26 cellular contexts compared by ENCODE assay signal in the genomic region with DNA sequence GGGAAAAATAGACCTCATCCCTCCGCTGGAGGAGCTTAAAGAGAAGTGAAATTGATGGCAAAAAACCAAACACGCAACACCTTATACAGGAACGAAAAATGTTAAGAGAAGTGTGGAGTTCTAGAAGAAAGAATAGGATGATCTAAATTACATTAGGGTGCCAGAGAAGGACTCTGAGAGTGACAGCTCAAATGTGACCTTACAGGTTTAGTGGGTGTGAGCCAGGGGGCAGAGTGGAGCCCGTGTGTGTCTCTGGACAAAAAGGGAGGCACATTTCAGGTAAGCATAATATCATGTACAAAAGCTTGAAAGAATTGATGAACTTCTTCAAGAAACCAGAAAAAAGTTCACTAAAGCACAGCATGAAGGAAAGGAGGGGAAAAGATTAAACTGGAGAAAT. TPM values are rescaled to one million over a fixed set of nuclear protein-coding genes. Genes with fewer than 3 reads are reported as not detected.
A peak's percentile ranks its signal among the peaks of the same experiment; 100 is the strongest.
DNase-seq lines count a peak whose midpoint lies in the region; ATAC-seq, FAIRE-seq and TF ChIP-seq lines count a peak whose summit lies in the region.
"Had no signal": no experiment of that assay in that cellular context is flagged by ENCODE, and none has a peak within 500 bp of the region (broad histone marks: within the 10 kb centered on the region; RNA-seq: fewer than 3 reads in every experiment).

No MANE protein-coding gene starts in this region.

- H3K4me3 Mint-ChIP-seq in natural killer cell = peak overlapping the region; percentile 2
- no peak overlapping the region for H3K4me3 Mint-ChIP-seq in natural killer cell treated with Interleukin-12 subunit alpha and Interleukin-12 subunit beta and Interleukin-15 and Interleukin-18, amount 100 ng/mL, for 72 hours

- H3K4me1 ChIP-seq in OCI-LY1 (ENCODE audit: insufficient read depth, low read length, severe bottlenecking) = no peaks in the 10 kb centered on the region
- peaks cover 6% of the 10 kb centered on the region for H3K4me1 ChIP-seq in GM12878 (ENCODE audit: control insufficient read depth, insufficient read depth, low read length)
- H3K4me1 ChIP-seq in tibial artery = no peaks in the 10 kb centered on the region
- H3K4me1 ChIP-seq: BLaER1, esophagus muscularis mucosa, gastrocnemius medialis, sigmoid colon, testis had no signal

- peaks cover 0 to 5% of the 10 kb centered on the region in 2 donors for H3K4me1 Mint-ChIP-seq in natural killer cell
- peaks cover 9 to 13% of the 10 kb centered on the region in 2 donors for H3K4me1 Mint-ChIP-seq in natural killer cell treated with Interleukin-12 subunit alpha and Interleukin-12 subunit beta and Interleukin-15 and Interleukin-18, amount 100 ng/mL, for 72 hours (ENCODE audit: low read depth in 2 of 2)

- TF ChIP-seq CTCF in natural killer cell (IDR thresholded peaks at IDR 0.05) (no peak), OCI-LY1 (IDR thresholded peaks at IDR 0.05; ENCODE audit: low read length) (peak; percentile 23; the same call in 1 of the 2 replicates), GM12878 (IDR thresholded peaks at IDR 0.05 in 2 of 3, conservative IDR thresholded peaks at IDR 0.05 in 1 of 3; ENCODE audit: control insufficient read depth in 2 of 3, extremely low read depth in 1 of 3, insufficient read depth in 1 of 3, low read depth in 3 of 3, low read length in 3 of 3) (peak; percentile 23 to 47 (median 25); a peak in 3 of 6 replicates), tibial artery (IDR thresholded peaks at IDR 0.05) (no peak)

- in situ Hi-C loops in GM12878 (cut with MboI) = no loop called here

- H3K79me2 ChIP-seq in OCI-LY1 (ENCODE audit: insufficient read depth, low read length) (no peaks in the 10 kb centered on the region), GM12878 (ENCODE audit: control insufficient read depth, insufficient read depth, low read length) (no peaks in the 10 kb centered on the region)

- intact Hi-C loops in natural killer cell (cut with micrococcal nuclease) (no loop called here), GM12878 (cut with micrococcal nuclease; ENCODE audit: unreplicated experiment) (no loop called here), tibial artery (cut with DNase I; ENCODE audit: low total_unique reads) (no loop called here), posterior cingulate gyrus (cut with DNase I) (no loop called here)

- POLR2A ChIA-PET in GM12878 (lab: Charles Lee) = interaction anchor here (0.8 to 6.4 kb wide), 9 partner anchors 10 to 162 kb away, joined by 3 to 64 read pairs (median 4); no protein-coding TSS in a partner anchor

- peak in 1 of 3 donors; percentile 48 for ATAC-seq in natural killer cell
- ATAC-seq in natural killer cell treated with Interleukin-12 subunit alpha and Interleukin-12 subunit beta and Interleukin-15 and Interleukin-18, amount 100 ng/mL, for 72 hours = no peak
- ATAC-seq in GM12878 = peak; percentile 64
- ATAC-seq: gastrocnemius medialis, Right ventricle myocardium inferior had no signal

- no peak for TF ChIP-seq EP300 in GM12878 (IDR thresholded peaks at IDR 0.05; ENCODE audit: borderline replicate concordance in 1 of 2, control insufficient read depth in 1 of 2, low read depth in 2 of 2, low read length in 2 of 2)

- no peak overlapping the region for H3K27ac ChIP-seq in OCI-LY1 (ENCODE audit: low read depth, low read length, poor library complexity, severe bottlenecking)
- H3K27ac ChIP-seq in GM12878 (ENCODE audit: control insufficient read depth, insufficient read depth) = no peak overlapping the region
- H3K27ac ChIP-seq in tibial artery = no peak overlapping the region
- H3K27ac ChIP-seq: BLaER1, esophagus muscularis mucosa, gastrocnemius medialis, sigmoid colon, testis had no signal

- no peaks in the 10 kb centered on the region for H3K36me3 ChIP-seq in OCI-LY1 (ENCODE audit: insufficient read depth, low read length)
- no peaks in the 10 kb centered on the region for H3K36me3 ChIP-seq in GM12878 (ENCODE audit: control insufficient read depth in 2 of 2, insufficient read depth in 2 of 2, low read length in 1 of 2)
- H3K36me3 ChIP-seq in tibial artery = no peaks in the 10 kb centered on the region
- H3K36me3 ChIP-seq: BLaER1, esophagus muscularis mucosa, gastrocnemius medialis, sigmoid colon had no signal

- SMC1A ChIA-PET in GM12878 (lab: Charles Lee; ENCODE audit: uncharacterized antibody, unreplicated experiment) = interaction anchor here (0.6 to 4.6 kb wide), 11 partner anchors 12 to 241 kb away, joined by 3 to 27 read pairs (median 5); a partner anchor contains a TSS

- H2AFZ ChIP-seq in OCI-LY1 (ENCODE audit: low read length) (no peak overlapping the region), GM12878 (ENCODE audit: control insufficient read depth, low read depth, low read length) (no peak overlapping the region)

- FAIRE-seq in GM12878 (lab: Jason Lieb, UNC) = peak; percentile 7
- FAIRE-seq: astrocyte, D721Med, GM12891 had no signal

- H3K9me2 ChIP-seq in OCI-LY1 (ENCODE audit: low read depth, low read length) = no peaks in the 10 kb centered on the region

- no peaks in the 10 kb centered on the region for H3F3A ChIP-seq in OCI-LY1 (ENCODE audit: insufficient read depth, low read length)

- no peaks in the 10 kb centered on the region for H4K20me1 ChIP-seq in OCI-LY1 (ENCODE audit: insufficient read depth, low read length)
- H4K20me1 ChIP-seq in GM12878 (ENCODE audit: control insufficient read depth, insufficient read depth) = no peaks in the 10 kb centered on the region
- H4K20me1 ChIP-seq: BLaER1 had no signal

- no peaks in the 10 kb centered on the region for H3K9me3 ChIP-seq in OCI-LY1 (ENCODE audit: low read length)
- no peaks in the 10 kb centered on the region; the same call in 1 of the 3 replicates for H3K9me3 ChIP-seq in GM12878 (replicated peaks; ENCODE audit: control insufficient read depth, insufficient read depth, low read length)
- H3K9me3 ChIP-seq in tibial artery = no peaks in the 10 kb centered on the region
- H3K9me3 ChIP-seq: esophagus muscularis mucosa, gastrocnemius medialis, sigmoid colon, testis had no signal

- RAD21 ChIA-PET in GM12878 (lab: Charles Lee; ENCODE audit: unreplicated experiment) = interaction anchor here (0.8 to 3.8 kb wide), 13 partner anchors 14 to 393 kb away, joined by 3 to 23 read pairs (median 5); a partner anchor contains a TSS

- no peaks in the 10 kb centered on the region for H3K36me3 Mint-ChIP-seq in natural killer cell
- peaks cover 10% of the 10 kb centered on the region for H3K36me3 Mint-ChIP-seq in natural killer cell treated with Interleukin-12 subunit alpha and Interleukin-12 subunit beta and Interleukin-15 and Interleukin-18, amount 100 ng/mL, for 72 hours

- CTCF ChIA-PET in GM12878 (lab: Yijun Ruan, JAX) = interaction anchor here (0.6 to 5.5 kb wide), 18 partner anchors 10 to 325 kb away, joined by 3 to 47 read pairs (median 4); no protein-coding TSS in a partner anchor

- H3K27me3 ChIP-seq in OCI-LY1 (ENCODE audit: insufficient read depth, low read length) = no peaks in the 10 kb centered on the region
- H3K27me3 ChIP-seq in GM12878 (replicated peaks in 1 of 2; ENCODE audit: control insufficient read depth in 2 of 2, insufficient read depth in 2 of 2, low read length in 1 of 2) = no peaks in the 10 kb centered on the region
- H3K27me3 ChIP-seq in tibial artery = peaks cover 0 to 11% of the 10 kb centered on the region in 2 donors
- H3K27me3 ChIP-seq: testis had no signal

- H3K9ac ChIP-seq in OCI-LY1 (ENCODE audit: low read length) (no peak overlapping the region), GM12878 (ENCODE audit: control insufficient read depth, insufficient read depth, low read length) (no peak overlapping the region)
- H3K9ac ChIP-seq: BLaER1 had no signal

- TF ChIP-seq RAD21 in GM12878 (IDR thresholded peaks at IDR 0.05; ENCODE audit: insufficient read depth, low read depth, low read length) = no peak

- peaks cover 39 to 56% of the 10 kb centered on the region in 2 donors for H3K27me3 Mint-ChIP-seq in natural killer cell (ENCODE audit: low read depth in 2 of 2)
- peaks cover 46 to 72% of the 10 kb centered on the region in 2 donors for H3K27me3 Mint-ChIP-seq in natural killer cell treated with Interleukin-12 subunit alpha and Interleukin-12 subunit beta and Interleukin-15 and Interleukin-18, amount 100 ng/mL, for 72 hours

- no peaks in the 10 kb centered on the region for H3K9me3 Mint-ChIP-seq in natural killer cell
- H3K9me3 Mint-ChIP-seq in natural killer cell treated with Interleukin-12 subunit alpha and Interleukin-12 subunit beta and Interleukin-15 and Interleukin-18, amount 100 ng/mL, for 72 hours = no peaks in the 10 kb centered on the region

- WGBS in GM12878 (ENCODE audit: insufficient coverage, insufficient replicate concordance, low lambda C conversion rate, missing lambda C conversion rate) = 0% methylated on average over 4 of the region's 4 CpGs

- no peak overlapping the region for H3K4me3 ChIP-seq in OCI-LY1 (ENCODE audit: low read depth, low read length, poor library complexity, severe bottlenecking)
- peak overlapping the region; percentile 21; the same call in 1 of the 2 replicates for H3K4me3 ChIP-seq in GM12878
- no peak overlapping the region for H3K4me3 ChIP-seq in tibial artery

- no peak for TF ChIP-seq POLR2A in GM12878 (IDR thresholded peaks at IDR 0.05; ENCODE audit: low read depth, low read length)

- BruUV-seq in GM12878 (replicated peaks; lab: Mats Ljungman, UMichigan) = no TSS peak

- no peak for DNase-seq in natural killer cell
- no peak for DNase-seq in natural killer cell treated with Interleukin-12 subunit alpha and Interleukin-12 subunit beta and Interleukin-15 and Interleukin-18, amount 100 ng/mL, for 72 hours (ENCODE audit: low spot score)
- DNase-seq in GM12878 (ENCODE audit: low read depth, low spot score) = no peak
- no peak for DNase-seq in tibial artery
- no peak for DNase-seq in posterior cingulate gyrus
- no peak for DNase-seq in activated CD4-positive, alpha-beta T cell treated with anti-CD3 and anti-CD28 coated beads, Interleukin-2, amount 50 U/mL, for 48 hours
- DNase-seq in SHP77 treated with DMSO at 0.1 percent for 48 hours (lab: John Stamatoyannopoulos, UW) = no peak
- DNase-seq: activated naive CD4-positive, alpha-beta T cell; activated T-cell treated with anti-CD3 and anti-CD28 coated beads for 4 hours; cerebellar nuclear complex; effector memory CD4-positive, alpha-beta T cell; gastrocnemius medialis; NCI-H2107; NCI-H524 treated with DMSO at 0.1 percent for 48 hours; sigmoid colon had no signal

- H3K27ac Mint-ChIP-seq in natural killer cell = no peak overlapping the region
- no peak overlapping the region for H3K27ac Mint-ChIP-seq in natural killer cell treated with Interleukin-12 subunit alpha and Interleukin-12 subunit beta and Interleukin-15 and Interleukin-18, amount 100 ng/mL, for 72 hours

- H3K4me2 ChIP-seq in OCI-LY1 (ENCODE audit: low read length) (no peak overlapping the region), GM12878 (ENCODE audit: control insufficient read depth, insufficient read depth) (0 out of 2 replicates have a peak overlapping the region, but pooled peaks have one; percentile 11)

RNA-seq across cellular contexts. Expression of a gene that starts 20.8 kb away (rescaled TPM):
- total RNA-seq in natural killer cell = 100 to 1,000 TPM in 2 of 3 donors, 10 to 100 TPM in 1; 49.9 to 160 (median 123) TPM
- 100 to 1,000 TPM in 1 of 2 donors, 10 to 100 TPM in 1; 28.4 to 184 TPM for total RNA-seq in natural killer cell treated with Interleukin-12 subunit alpha and Interleukin-12 subunit beta and Interleukin-15 and Interleukin-18, amount 100 ng/mL, for 72 hours
- total RNA-seq in GM12878 (2013; cell fraction: nucleolus; rRNA removed) = 1,287 and 1,330 TPM in 2 replicates
- 2,559 and 2,863 TPM in 2 replicates for total RNA-seq in GM12878 (2014; rRNA removed)
- 2,824 and 2,869 TPM in 2 replicates for total RNA-seq in GM12878 (2014; rRNA removed; fragmentation: Illumina TruSeq; extraction: Trizol)
- 2,040 and 2,127 TPM in 2 replicates for total RNA-seq in GM12878 (2021)
- polyA plus RNA-seq in GM12878 (2011; ENCODE audit: low read depth) = 4,381 TPM
- 6,832 and 7,093 TPM in 2 replicates for polyA plus RNA-seq in GM12878 (2011; rRNA removed)
- polyA plus RNA-seq in GM12878 (2011; cell fraction: cytosol; rRNA removed) = 4,390 and 4,721 TPM in 2 replicates
- 1,234 and 2,181 TPM in 2 replicates for polyA plus RNA-seq in GM12878 (2011; cell fraction: nucleus; rRNA removed)
- polyA plus RNA-seq in GM12878 (2012) = 3,681 and 3,742 TPM in 2 replicates
- polyA plus RNA-seq in GM12878 (2014; fragmentation: Illumina TruSeq; extraction: Trizol) = 3,849 and 4,829 TPM in 2 replicates
- 1,000 to 10,000 TPM; 4,131 to 6,024 TPM for polyA plus RNA-seq in GM12878 (2014; fragmentation: Nextera tagmentation; extraction: Ambion mirVana)
- 2,742 and 2,894 TPM in 2 replicates for polyA plus RNA-seq in GM12878 (2014; rRNA removed)
- polyA plus RNA-seq in GM12878 (2016; fragmentation: Nextera tagmentation; extraction: Ambion mirVana) = 1,000 to 10,000 TPM; 2,299 to 2,366 TPM
- polyA minus RNA-seq in GM12878 (2011; rRNA and poly(A)+ RNA removed) = 2,520 and 2,732 TPM in 2 replicates
- 587 and 631 TPM in 2 replicates for polyA minus RNA-seq in GM12878 (2011; cell fraction: cytosol; rRNA and poly(A)+ RNA removed)
- polyA minus RNA-seq in GM12878 (2011; cell fraction: nucleus; rRNA and poly(A)+ RNA removed) = 263 and 275 TPM in 2 replicates
- total RNA-seq: A673, astrocyte, lung microvascular endothelial cell had no signal

RNA-seq across cellular contexts. Expression of a gene that starts 53.5 kb away (rescaled TPM):
- total RNA-seq in natural killer cell = not detected
- not detected for total RNA-seq in natural killer cell treated with Interleukin-12 subunit alpha and Interleukin-12 subunit beta and Interleukin-15 and Interleukin-18, amount 100 ng/mL, for 72 hours
- total RNA-seq in GM12878 (2013; cell fraction: nucleolus; rRNA removed) = not detected in 2 replicates
- total RNA-seq in GM12878 (2014; rRNA removed) = 0.11 TPM in 1 of 2 replicates, not detected in the other
- total RNA-seq in GM12878 (2014; rRNA removed; fragmentation: Illumina TruSeq; extraction: Trizol) = not detected in 2 replicates
- 0.26 TPM in 1 of 2 replicates, not detected in the other for total RNA-seq in GM12878 (2021)
- polyA plus RNA-seq in GM12878 (2011; ENCODE audit: low read depth) = not detected
- polyA plus RNA-seq in GM12878 (2011; rRNA removed) = 0.20 TPM in 1 of 2 replicates, not detected in the other
- 0.15 TPM in 1 of 2 replicates, not detected in the other for polyA plus RNA-seq in GM12878 (2011; cell fraction: cytosol; rRNA removed)
- polyA plus RNA-seq in GM12878 (2011; cell fraction: nucleus; rRNA removed) = 0.76 and 0.82 TPM in 2 replicates
- not detected in 2 replicates for polyA plus RNA-seq in GM12878 (2012)
- polyA plus RNA-seq in GM12878 (2014; fragmentation: Illumina TruSeq; extraction: Trizol) = not detected in 2 replicates
- under 1 TPM in 1 of 2 experiments, not detected in 1; 0.29 TPM for polyA plus RNA-seq in GM12878 (2014; fragmentation: Nextera tagmentation; extraction: Ambion mirVana)
- 0.26 TPM in 1 of 2 replicates, not detected in the other for polyA plus RNA-seq in GM12878 (2014; rRNA removed)
- not detected for polyA plus RNA-seq in GM12878 (2016; fragmentation: Nextera tagmentation; extraction: Ambion mirVana)
- polyA minus RNA-seq in GM12878 (2011; rRNA and poly(A)+ RNA removed) = 0.59 TPM in 1 of 2 replicates, not detected in the other
- polyA minus RNA-seq in GM12878 (2011; cell fraction: cytosol; rRNA and poly(A)+ RNA removed) = not detected in 2 replicates
- polyA minus RNA-seq in GM12878 (2011; cell fraction: nucleus; rRNA and poly(A)+ RNA removed) = not detected in 2 replicates
- total RNA-seq: A673, astrocyte, esophagus muscularis mucosa, gastrocnemius medialis, kidney epithelial cell, lung microvascular endothelial cell, Right ventricle myocardium inferior, sigmoid colon had no signal
- polyA plus RNA-seq: sigmoid colon had no signal

Comparison
In these comparisons a context has a peak if more than half of its experiments do, and no peak if none do; other contexts are left out.
1. CTCF ChIP-seq: peak in OCI-LY1 (single experiment) and GM12878 (3 of 3); none in natural killer cell (single experiment) and tibial artery (0 of 2).
2. RNA of a gene that starts 20.8 kb away (total RNA-seq): 1,287 to 2,869 TPM in GM12878; 28.4 to 184 TPM in natural killer cell treated with Interleukin-12 subunit alpha and Interleukin-12 subunit beta and Interleukin-15 and Interleukin-18, amount 100 ng/mL, for 72 hours and 49.9 to 160 TPM in natural killer cell; every median in the first group is over 4 times any median in the second.